Comparison of ENCODE assay signal across 8 cellular contexts in the genomic region with DNA sequence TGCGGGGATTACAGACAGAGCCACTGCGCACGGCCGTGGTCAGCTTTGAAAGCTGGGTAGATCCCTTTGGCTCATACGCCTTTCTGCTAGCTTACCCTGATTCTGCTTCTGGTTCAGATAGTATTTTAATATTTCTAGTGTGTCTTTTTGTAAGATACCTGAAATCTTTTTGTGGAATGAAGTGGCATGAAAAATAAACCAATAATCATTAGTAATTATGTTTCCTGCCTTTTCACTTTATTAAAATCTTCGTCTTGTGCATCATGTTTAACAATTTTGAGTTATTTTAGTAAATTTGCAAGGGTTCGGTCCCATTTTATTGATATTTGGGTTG.
DNase-seq lines count a peak whose midpoint lies in the region; ATAC-seq and TF ChIP-seq lines count a peak whose summit lies in the region.
"Not testable (repeated sequence)": the region's sequence is repeated elsewhere in the genome, so short reads cannot be mapped to it uniquely, and the experiment has no call there.

No MANE protein-coding gene starts in this region.

- not testable (repeated sequence) for H3K27me3 ChIP-seq in HAP-1 (ENCODE audit: low read depth); Peyer's patch; ectodermal cell (ENCODE audit: control insufficient read depth, insufficient read depth, low read length, poor library complexity, severe bottlenecking); iPS-15b (ENCODE audit: control insufficient read depth, insufficient read depth, low read length)

- peak overlapping the region; percentile 64 for H3K4me3 ChIP-seq in AG04449 (ENCODE audit: low read depth, low read length)
- H3K4me3 ChIP-seq in HAP-1 = peak overlapping the region; percentile 25
- H3K4me3 ChIP-seq in Peyer's patch = peak overlapping the region; percentile 68 to 93 (median 81)
- H3K4me3 ChIP-seq in ectodermal cell (ENCODE audit: insufficient read depth, low read depth, low read length) = peak overlapping the region; percentile 66
- H3K4me3 ChIP-seq in iPS-15b (ENCODE audit: low read depth, low read length) = peak overlapping the region; percentile 63

- H3K27me3 Mint-ChIP-seq in activated naive CD4-positive, alpha-beta T cell treated with anti-CD3 and anti-CD28 coated beads for 36 hours (ENCODE audit: low read depth); naive thymus-derived CD8-positive, alpha-beta T cell; stimulated activated memory B cell treated with anti-CD40 and anti-IgM and Interleukin-4, amounts not matched to agents 10 μg/mL and 1 μg/mL and 100 μg/mL, for 72 hours: not testable (repeated sequence)

- not testable (repeated sequence) for ATAC-seq in naive thymus-derived CD8-positive, alpha-beta T cell; stimulated activated memory B cell treated with anti-CD40 and anti-IgM and Interleukin-4, amounts not matched to agents 10 μg/mL and 1 μg/mL and 100 μg/mL, for 72 hours

- H3K36me3 ChIP-seq in HAP-1 (replicated peaks); Peyer's patch; ectodermal cell (ENCODE audit: control insufficient read depth, insufficient read depth, low read length); iPS-15b (ENCODE audit: control insufficient read depth, insufficient read depth, low read length): not testable (repeated sequence)

- not testable (repeated sequence) for H3K4me1 Mint-ChIP-seq in activated naive CD4-positive, alpha-beta T cell treated with anti-CD3 and anti-CD28 coated beads for 36 hours (ENCODE audit: low read depth); stimulated activated memory B cell treated with anti-CD40 and anti-IgM and Interleukin-4, amounts not matched to agents 10 μg/mL and 1 μg/mL and 100 μg/mL, for 72 hours
- H3K4me1 Mint-ChIP-seq in naive thymus-derived CD8-positive, alpha-beta T cell = peaks cover 0 to 15% (median 5%) of the 10 kb centered on the region in 4 donors

- H3K9me3 ChIP-seq in HAP-1; Peyer's patch; ectodermal cell (ENCODE audit: control insufficient read depth, low read length); iPS-15b (ENCODE audit: control insufficient read depth, insufficient read depth, low read length): not testable (repeated sequence)

- CTCF ChIA-PET in AG04449 (lab: Yijun Ruan, JAX); activated naive CD4-positive, alpha-beta T cell treated with anti-CD3 and anti-CD28 coated beads for 36 hours (lab: Charles Lee): not testable (repeated sequence)

- intact Hi-C loops in activated naive CD4-positive, alpha-beta T cell treated with anti-CD3 and anti-CD28 coated beads for 36 hours (cut with micrococcal nuclease) = loop anchor here (5.0 kb wide), 1 partner anchor 91 kb away; the partner anchor contains the start of gene TFRC

- H3K9me3 Mint-ChIP-seq in activated naive CD4-positive, alpha-beta T cell treated with anti-CD3 and anti-CD28 coated beads for 36 hours; naive thymus-derived CD8-positive, alpha-beta T cell; stimulated activated memory B cell treated with anti-CD40 and anti-IgM and Interleukin-4, amounts not matched to agents 10 μg/mL and 1 μg/mL and 100 μg/mL, for 72 hours: not testable (repeated sequence)

- POLR2A ChIA-PET in AG04449 (lab: Yijun Ruan, JAX); naive thymus-derived CD8-positive, alpha-beta T cell (lab: Charles Lee): not testable (repeated sequence)

- H3K9ac ChIP-seq in iPS-15b (ENCODE audit: low read depth, low read length) = peak overlapping the region; percentile 24

- H3K27ac ChIP-seq in Peyer's patch = peak overlapping the region in 3 of 4 donors; percentile 87 to 95 (median 90)
- H3K27ac ChIP-seq in ectodermal cell (ENCODE audit: insufficient read depth, low read depth, low read length, poor library complexity, severe bottlenecking) = not testable (repeated sequence)

- TF ChIP-seq POLR2A in Peyer's patch (IDR thresholded peaks at IDR 0.05) = not testable (repeated sequence)

- H3K36me3 Mint-ChIP-seq in activated naive CD4-positive, alpha-beta T cell treated with anti-CD3 and anti-CD28 coated beads for 36 hours (ENCODE audit: low read depth); naive thymus-derived CD8-positive, alpha-beta T cell; stimulated activated memory B cell treated with anti-CD40 and anti-IgM and Interleukin-4, amounts not matched to agents 10 μg/mL and 1 μg/mL and 100 μg/mL, for 72 hours: not testable (repeated sequence)

- WGBS in ectodermal cell, 2 experiments = 74 to 77% methylated on average over 6 of the region's 7 CpGs

- in situ Hi-C loops in HAP-1 (cut with MboI; ENCODE audit: low sequenced_read_pairs) = not testable (repeated sequence)

- H3K27ac Mint-ChIP-seq in activated naive CD4-positive, alpha-beta T cell treated with anti-CD3 and anti-CD28 coated beads for 36 hours = peak overlapping the region; percentile 61
- H3K27ac Mint-ChIP-seq in naive thymus-derived CD8-positive, alpha-beta T cell = peak overlapping the region; percentile 77 to 91 (median 88)
- H3K27ac Mint-ChIP-seq in stimulated activated memory B cell treated with anti-CD40 and anti-IgM and Interleukin-4, amounts not matched to agents 10 μg/mL and 1 μg/mL and 100 μg/mL, for 72 hours = peak overlapping the region; percentile 67

- H3K4me3 Mint-ChIP-seq in activated naive CD4-positive, alpha-beta T cell treated with anti-CD3 and anti-CD28 coated beads for 36 hours = peak overlapping the region; percentile 80
- H3K4me3 Mint-ChIP-seq in naive thymus-derived CD8-positive, alpha-beta T cell = peak overlapping the region; percentile 74 to 92 (median 84)
- H3K4me3 Mint-ChIP-seq in stimulated activated memory B cell treated with anti-CD40 and anti-IgM and Interleukin-4, amounts not matched to agents 10 μg/mL and 1 μg/mL and 100 μg/mL, for 72 hours = peak overlapping the region; percentile 71

- not testable (repeated sequence) for H3K4me1 ChIP-seq in HAP-1; Peyer's patch; ectodermal cell (ENCODE audit: control insufficient read depth, insufficient read depth, low read length); iPS-15b (ENCODE audit: control insufficient read depth, insufficient read depth, low read length)

- DNase-seq in AG04449 (ENCODE audit: low read depth, low spot score); HAP-1 (ENCODE audit: low spot score in 2 of 2); Peyer's patch; activated naive CD4-positive, alpha-beta T cell treated with anti-CD3 and anti-CD28 coated beads for 36 hours; naive thymus-derived CD8-positive, alpha-beta T cell: not testable (repeated sequence)

- not testable (repeated sequence) for TF ChIP-seq CTCF in AG04449 (IDR thresholded peaks at IDR 0.05; ENCODE audit: insufficient read depth, low read length, missing control alignments); Peyer's patch (IDR thresholded peaks at IDR 0.05)

Comparison
In these comparisons a context has a peak if more than half of its experiments do, and no peak if none do; other contexts are left out.
1. H3K4me3 ChIP-seq: peak in every context shown above with its lines; median percentile 81 in Peyer's patch; 66 in ectodermal cell; 64 in AG04449; 63 in iPS-15b; 25 in HAP-1.